28 cellular contexts compared by ENCODE assay signal in the genomic region with DNA sequence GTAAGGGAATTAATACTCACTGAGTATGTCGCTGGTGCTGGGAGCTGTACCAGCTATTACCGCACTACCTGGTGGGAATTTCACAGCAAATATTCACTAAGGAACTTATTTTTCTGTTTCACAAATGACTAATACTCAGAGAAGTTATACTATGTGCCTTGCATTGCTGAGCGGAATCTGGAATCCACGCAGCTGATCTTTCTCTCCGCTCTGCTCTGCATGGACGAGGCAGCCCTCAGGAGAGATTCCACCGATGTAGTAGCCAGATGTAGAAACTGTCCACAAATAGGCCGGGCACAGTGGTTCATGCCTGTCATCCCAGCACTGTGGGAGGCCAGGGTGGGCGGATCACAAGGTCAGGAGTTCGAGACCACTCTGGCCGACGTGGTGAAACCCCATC.
"Had no signal": no experiment of that assay in that cellular context is flagged by ENCODE, and none has a peak within 500 bp of the region (broad histone marks: within the 10 kb centered on the region; RNA-seq: fewer than 3 reads in every experiment).

No MANE protein-coding gene starts in this region.

- H3K27ac Mint-ChIP-seq: activated CD4-positive, alpha-beta T cell treated with anti-CD3 and anti-CD28 coated beads for 36 hours; activated CD4-positive, alpha-beta T cell treated with anti-CD3 and anti-CD28 coated beads, Interleukin-2, amount 10 ng/mL, durations not matched to agents 7 days and 5 days; activated naive CD8-positive, alpha-beta T cell treated with anti-CD3 and anti-CD28 coated beads for 36 hours; activated T-cell treated with anti-CD3 and anti-CD28 coated beads, Interleukin-2, amount 50 U/mL, for 24 hours; T-helper 1 cell treated with Interleukin-12 subunit alpha and Interleukin-12 subunit beta and Interleukin-4 antibody, amounts not matched to agents 30 μg/mL and 1 μg/mL, for 36 hours; T-helper 2 cell treated with Interferon-gamma antibody and Interleukin-4, amounts not matched to agents 5 μg/mL and 100 μg/mL, for 36 hours; WTC11 had no signal

- H3K4me2 ChIP-seq: KMS-11, SK-N-SH had no signal

- H3K4me1 Mint-ChIP-seq: WTC11 had no signal

- H3K9me3 ChIP-seq: SJSA1, SK-N-SH had no signal

- H3K9ac ChIP-seq: KMS-11, SK-N-SH had no signal

- H3K4me1 ChIP-seq: SJSA1 had no signal

- FAIRE-seq: TTC549 had no signal

- H3K27me3 Mint-ChIP-seq: activated CD4-positive, alpha-beta T cell treated with anti-CD3 and anti-CD28 coated beads for 36 hours; activated CD4-positive, alpha-beta T cell treated with anti-CD3 and anti-CD28 coated beads, Interleukin-2, amount 10 ng/mL, durations not matched to agents 7 days and 5 days; activated naive CD8-positive, alpha-beta T cell treated with anti-CD3 and anti-CD28 coated beads for 36 hours; activated T-cell treated with anti-CD3 and anti-CD28 coated beads, Interleukin-2, amount 50 U/mL, for 24 hours had no signal

- H3K4me3 Mint-ChIP-seq: activated CD4-positive, alpha-beta T cell treated with anti-CD3 and anti-CD28 coated beads for 36 hours; activated CD4-positive, alpha-beta T cell treated with anti-CD3 and anti-CD28 coated beads, Interleukin-2, amount 10 ng/mL, durations not matched to agents 7 days and 5 days; activated CD8-positive, alpha-beta T cell treated with anti-CD3 and anti-CD28 coated beads, Interleukin-2, amount 10 ng/mL, durations not matched to agents 7 days and 5 days; activated naive CD8-positive, alpha-beta T cell treated with anti-CD3 and anti-CD28 coated beads for 36 hours; activated T-cell treated with anti-CD3 and anti-CD28 coated beads, Interleukin-2, amount 50 U/mL, for 24 hours; T-helper 1 cell treated with Interleukin-12 subunit alpha and Interleukin-12 subunit beta and Interleukin-4 antibody, amounts not matched to agents 30 μg/mL and 1 μg/mL, for 36 hours; T-helper 2 cell treated with Interferon-gamma antibody and Interleukin-4, amounts not matched to agents 5 μg/mL and 100 μg/mL, for 36 hours; WTC11 had no signal

- H3K9me3 Mint-ChIP-seq: activated CD4-positive, alpha-beta T cell treated with anti-CD3 and anti-CD28 coated beads, Interleukin-2, amount 10 ng/mL, durations not matched to agents 7 days and 5 days; activated naive CD8-positive, alpha-beta T cell treated with anti-CD3 and anti-CD28 coated beads for 36 hours; activated T-cell treated with anti-CD3 and anti-CD28 coated beads, Interleukin-2, amount 50 U/mL, for 24 hours; T-helper 1 cell treated with Interleukin-12 subunit alpha and Interleukin-12 subunit beta and Interleukin-4 antibody, amounts not matched to agents 30 μg/mL and 1 μg/mL, for 36 hours; T-helper 2 cell treated with Interferon-gamma antibody and Interleukin-4, amounts not matched to agents 5 μg/mL and 100 μg/mL, for 36 hours; WTC11 had no signal

- H3K27ac ChIP-seq: cardiac muscle cell, KMS-11, SJSA1 had no signal

- H3K27me3 ChIP-seq: cardiac muscle cell, SJSA1 had no signal

- DNase-seq: activated CD4-positive, alpha-beta T cell treated with anti-CD3 and anti-CD28 coated beads for 36 hours; activated CD4-positive, alpha-beta T cell treated with anti-CD3 and anti-CD28 coated beads, Interleukin-2, amount 10 ng/mL, durations not matched to agents 7 days and 5 days; activated CD4-positive, alpha-beta T cell treated with anti-CD3 and anti-CD28 coated beads, Interleukin-2, amount 50 U/mL, for 48 hours; activated CD8-positive, alpha-beta T cell treated with anti-CD3 and anti-CD28 coated beads, Interleukin-2, amount 10 ng/mL, durations not matched to agents 7 days and 5 days; activated gamma-delta T cell treated with Interleukin-2 at 50 U/mL for 16 hours; activated naive CD4-positive, alpha-beta T cell treated with anti-CD3 and anti-CD28 coated beads, Interleukin-2, amount 50 U/mL, for 16 hours; activated naive CD8-positive, alpha-beta T cell treated with anti-CD3 and anti-CD28 coated beads for 36 hours; activated T-cell treated with anti-CD3 and anti-CD28 coated beads, Interleukin-2, amount 50 U/mL, for 24 hours; amniotic stem cell; aorta; NCI-H1092 treated with DMSO at 0.1 percent for 48 hours; NCI-H1417 treated with DMSO at 0.1 percent for 48 hours; NCI-H187 treated with DMSO at 0.1 percent for 48 hours; NCI-H2081; NCI-H2171 treated with DMSO at 0.1 percent for 48 hours; NCI-H226; NCI-H524 treated with DMSO at 0.1 percent for 48 hours; SHP77 treated with DMSO at 0.1 percent for 48 hours; SK-N-SH had no signal

- H3K4me3 ChIP-seq: cardiac muscle cell, SJSA1 had no signal

- ATAC-seq: activated CD4-positive, alpha-beta T cell treated with anti-CD3 and anti-CD28 coated beads for 36 hours; activated CD4-positive, CD25-positive, alpha-beta regulatory T cell treated with anti-CD3 and anti-CD28 coated beads, Interleukin-2, amount 50 U/mL, for 24 hours; activated CD8-positive, alpha-beta T cell treated with anti-CD3 and anti-CD28 coated beads, Interleukin-2, amount 10 ng/mL, durations not matched to agents 7 days and 5 days; Panc1; WTC11 had no signal
